ENCODE assay signal across 8 cellular contexts in the genomic region with DNA sequence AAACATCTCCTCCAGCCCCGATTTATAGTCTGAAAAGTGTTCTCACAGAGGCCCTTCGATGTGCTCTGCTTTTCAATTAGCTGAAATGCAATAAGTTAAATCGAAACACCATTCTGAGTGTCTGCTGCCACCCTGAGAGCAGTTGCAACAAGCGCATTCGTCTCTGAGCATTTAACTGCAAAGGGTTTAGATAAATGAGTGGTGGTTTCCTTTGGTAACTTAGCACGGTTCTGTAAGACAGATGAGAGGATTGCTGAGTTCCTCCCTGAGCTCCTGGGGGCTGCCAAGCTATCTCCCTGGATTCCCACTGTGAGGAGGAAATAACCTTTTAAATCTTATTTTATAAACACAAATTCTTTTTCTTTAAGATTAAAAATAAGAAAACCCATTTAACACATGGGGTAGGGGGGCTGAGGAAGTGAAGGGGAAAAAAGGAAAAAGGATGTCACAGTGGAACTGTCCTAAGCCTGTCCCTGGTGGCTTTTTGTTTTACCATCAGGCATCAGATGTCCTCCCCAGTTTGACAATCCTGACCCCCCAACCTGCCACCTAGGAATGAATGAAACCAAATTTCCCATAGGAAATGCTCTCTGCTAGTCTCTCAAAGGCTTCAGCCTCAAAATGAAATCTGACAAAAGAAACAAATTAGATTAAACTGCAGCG. TPM values are rescaled to one million over a fixed set of nuclear protein-coding genes. Genes with fewer than 3 reads are reported as not detected.
A peak's percentile ranks its signal among the peaks of the same experiment; 100 is the strongest.
DNase-seq lines count a peak whose midpoint lies in the region; ATAC-seq and TF ChIP-seq lines count a peak whose summit lies in the region.

No MANE protein-coding gene starts in this region.

- no peak overlapping the region for H2AFZ ChIP-seq in OCI-LY3 (ENCODE audit: low read depth, low read length)

- intact Hi-C loops in ascending aorta (cut with DNase I): loop anchor here (1.0 to 10.0 kb wide), 3 partner anchors 306 to 673 kb away; partner anchors contain the start of gene KLF7

- no peak overlapping the region for H3K27ac ChIP-seq in OCI-LY3 (ENCODE audit: low read length)
- peak overlapping the region in 1 of 2 donors; percentile 7 for H3K27ac ChIP-seq in ascending aorta
- H3K27ac ChIP-seq in rectal smooth muscle tissue (ENCODE audit: low read depth, low read length): peak overlapping the region; percentile 40

- H3K4me3 ChIP-seq in AG04449 (ENCODE audit: low read depth, low read length) (no peak overlapping the region), OCI-LY3 (ENCODE audit: low read length) (no peak overlapping the region), ascending aorta (peak overlapping the region in 1 of 2 donors; percentile 52), rectal smooth muscle tissue (ENCODE audit: low read length) (peak overlapping the region; percentile 38)

- H3K9ac ChIP-seq in OCI-LY3 (ENCODE audit: low read length): no peak overlapping the region
- no peak overlapping the region for H3K9ac ChIP-seq in rectal smooth muscle tissue (ENCODE audit: low read length)

- POLR2A ChIA-PET in AG04449 (lab: Yijun Ruan, JAX): interaction anchor here (0.7 to 2.2 kb wide), 8 partner anchors 139 to 491 kb away, joined by 3 to 15 read pairs (median 4); partner anchors contain the start of gene KLF7

- H3K79me2 ChIP-seq in OCI-LY3 (ENCODE audit: low read length): no peaks in the 10 kb centered on the region

- CTCF ChIA-PET in AG04449 (lab: Yijun Ruan, JAX): interaction anchor here (0.6 to 9.6 kb wide), 76 partner anchors 9 to 783 kb away, joined by 3 to 163 read pairs (median 4); partner anchors contain the start of gene KLF7

- DNase-seq in AG04449 (ENCODE audit: low read depth, low spot score): peak; percentile 45
- peak; percentile 22 for DNase-seq in GM13977 (ENCODE audit: low spot score)
- DNase-seq in ascending aorta (ENCODE audit: low spot score in 2 of 2): peak in 1 of 2 donors; percentile 70
- DNase-seq in hippocampal formation (lab: John Stamatoyannopoulos, UW): peak; percentile 65 to 89

- TF ChIP-seq EP300 in Ishikawa (IDR thresholded peaks at IDR 0.05; ENCODE audit: borderline replicate concordance): no peak

- H3K36me3 ChIP-seq in OCI-LY3 (replicated peaks; ENCODE audit: low read depth, low read length): no peaks in the 10 kb centered on the region
- H3K36me3 ChIP-seq in ascending aorta: no peaks in the 10 kb centered on the region
- H3K36me3 ChIP-seq in rectal smooth muscle tissue (ENCODE audit: control insufficient read depth, insufficient read depth, low read length): no peaks in the 10 kb centered on the region

- TF ChIP-seq CTCF in AG04449 (IDR thresholded peaks at IDR 0.05; ENCODE audit: insufficient read depth, low read length, missing control alignments) (peak; percentile 84), GM13977 (IDR thresholded peaks at IDR 0.05; ENCODE audit: extremely low read depth, insufficient read depth, missing control alignments) (peak; percentile 82), OCI-LY3 (IDR thresholded peaks at IDR 0.05; ENCODE audit: low read depth, low read length) (peak; percentile 59), ascending aorta (IDR thresholded peaks at IDR 0.05) (peak; percentile 45 to 80 (median 58))

- ATAC-seq in HG03025 (IDR thresholded peaks at IDR 0.05; ENCODE audit: low FRiP score, unreplicated experiment): no peak

- TF ChIP-seq RAD21 in Ishikawa (IDR thresholded peaks at IDR 0.05; ENCODE audit: low read depth): peak; percentile 46

- peaks cover 6% of the 10 kb centered on the region for H3K4me1 ChIP-seq in OCI-LY3 (ENCODE audit: low read length)
- H3K4me1 ChIP-seq in ascending aorta: peaks cover 0 to 3% of the 10 kb centered on the region in 2 donors
- peaks cover 10% of the 10 kb centered on the region for H3K4me1 ChIP-seq in rectal smooth muscle tissue (ENCODE audit: control insufficient read depth, insufficient read depth, low read length)

- H3K4me2 ChIP-seq in OCI-LY3 (ENCODE audit: low read length): no peak overlapping the region

- H4K20me1 ChIP-seq in OCI-LY3 (ENCODE audit: insufficient read depth, low read length): no peaks in the 10 kb centered on the region

- H3K9me3 ChIP-seq in OCI-LY3 (ENCODE audit: insufficient read depth, low read length): no peaks in the 10 kb centered on the region
- H3K9me3 ChIP-seq in ascending aorta: no peaks in the 10 kb centered on the region

- in situ Hi-C loops in GM13977 (cut with MboI; ENCODE audit: low pct_unique_long_range_greater_than_20kb, low sequenced_read_pairs, unreplicated experiment): loop anchor here (5.0 to 10.0 kb wide), 3 partner anchors 489 to 779 kb away; no protein-coding TSS in a partner anchor

- H3K27me3 ChIP-seq in OCI-LY3 (ENCODE audit: low read depth, low read length) (peaks cover 12% of the 10 kb centered on the region; the same call in 1 of the 2 replicates), ascending aorta (no peaks in the 10 kb centered on the region), rectal smooth muscle tissue (ENCODE audit: control insufficient read depth, insufficient read depth, low read length) (no peaks in the 10 kb centered on the region)

TF ChIP-seq in Ishikawa, 13 proteins besides CTCF, POLR2A, EP300 and RAD21:
- no peak for TF ChIP-seq CEBPB (IDR thresholded peaks at IDR 0.05)
- no peak for TF ChIP-seq CREB1 (IDR thresholded peaks at IDR 0.05; ENCODE audit: low read depth)
- TF ChIP-seq TCF12 (IDR thresholded peaks at IDR 0.05; ENCODE audit: low read depth): no peak
- TF ChIP-seq YY1 (IDR thresholded peaks at IDR 0.05; ENCODE audit: low read depth): no peak
- TF ChIP-seq, protein P1, sequence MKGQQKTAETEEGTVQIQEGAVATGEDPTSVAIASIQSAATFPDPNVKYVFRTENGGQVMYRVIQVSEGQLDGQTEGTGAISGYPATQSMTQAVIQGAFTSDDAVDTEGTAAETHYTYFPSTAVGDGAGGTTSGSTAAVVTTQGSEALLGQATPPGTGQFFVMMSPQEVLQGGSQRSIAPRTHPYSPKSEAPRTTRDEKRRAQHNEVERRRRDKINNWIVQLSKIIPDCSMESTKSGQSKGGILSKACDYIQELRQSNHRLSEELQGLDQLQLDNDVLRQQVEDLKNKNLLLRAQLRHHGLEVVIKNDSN (IDR thresholded peaks at IDR 0.05): no peak
- TF ChIP-seq FOXM1 (IDR thresholded peaks at IDR 0.05; ENCODE audit: borderline replicate concordance, low read depth): no peak
- TF ChIP-seq EGR1 (IDR thresholded peaks at IDR 0.05): no peak
- TF ChIP-seq NFIC (IDR thresholded peaks at IDR 0.05): no peak
- no peak for TF ChIP-seq REST (IDR thresholded peaks at IDR 0.05; ENCODE audit: low read depth)
- no peak for TF ChIP-seq MAX (IDR thresholded peaks at IDR 0.05)
- no peak for TF ChIP-seq ZBTB7A (IDR thresholded peaks at IDR 0.05; ENCODE audit: low read depth)
- TF ChIP-seq TEAD4 (IDR thresholded peaks at IDR 0.05): no peak
- no peak for TF ChIP-seq TAF1 (IDR thresholded peaks at IDR 0.05; ENCODE audit: low read depth)

RNA-seq across cellular contexts. Expression of gene CREB1, which starts 56.4 kb away (rescaled TPM):
- total RNA-seq in ascending aorta: 12.8 TPM
